In the genomic region with DNA sequence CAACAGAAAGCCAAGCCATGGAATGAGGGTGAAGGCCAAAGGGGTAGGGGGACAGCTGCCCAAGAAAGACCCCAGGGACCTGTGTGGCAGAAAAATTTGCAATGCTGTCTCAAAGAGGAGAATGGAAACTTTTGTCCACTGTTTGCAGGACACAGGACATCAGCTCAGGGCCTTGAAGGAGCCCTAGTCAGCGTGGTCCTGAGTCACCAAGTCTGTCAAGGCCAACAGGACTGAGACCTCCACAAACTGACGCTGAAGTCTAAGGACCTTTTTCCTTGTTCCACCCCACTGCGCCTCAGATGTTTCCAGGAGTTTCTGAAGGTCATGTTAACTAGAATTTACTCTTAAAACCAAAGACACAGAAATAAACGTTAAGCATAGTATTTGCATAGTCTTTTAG, we compare ENCODE assay signal across 34 cellular contexts. TPM values are rescaled to one million over a fixed set of nuclear protein-coding genes. Genes with fewer than 3 reads are reported as not detected.
"Had no signal": no experiment of that assay in that cellular context is flagged by ENCODE, and none has a peak within 500 bp of the region (broad histone marks: within the 10 kb centered on the region; RNA-seq: fewer than 3 reads in every experiment).

No MANE protein-coding gene starts in this region.

- H3K27me3 Mint-ChIP-seq: activated CD4-positive, alpha-beta memory T cell treated with anti-CD3 and anti-CD28 coated beads, Interleukin-2, amount 10 ng/mL, durations not matched to agents 7 days and 5 days; activated CD4-positive, alpha-beta T cell treated with anti-CD3 and anti-CD28 coated beads, Interleukin-2, amount 10 ng/mL, durations not matched to agents 7 days and 5 days; activated naive CD8-positive, alpha-beta T cell treated with anti-CD3 and anti-CD28 coated beads for 36 hours; activated naive CD8-positive, alpha-beta T cell treated with anti-CD3 and anti-CD28 coated beads, Interleukin-2, amount 50 U/mL, for 24 hours; activated T-cell treated with anti-CD3 and anti-CD28 coated beads, Interleukin-2, amount 50 U/mL, for 24 hours; central memory CD8-positive, alpha-beta T cell had no signal

- H3K4me3 ChIP-seq: esophagus squamous epithelium had no signal

- H3K9me3 ChIP-seq: esophagus squamous epithelium had no signal

- H3K27ac Mint-ChIP-seq: activated CD4-positive, alpha-beta memory T cell treated with anti-CD3 and anti-CD28 coated beads, Interleukin-2, amount 10 ng/mL, durations not matched to agents 7 days and 5 days; activated CD4-positive, alpha-beta T cell treated with anti-CD3 and anti-CD28 coated beads, Interleukin-2, amount 10 ng/mL, durations not matched to agents 7 days and 5 days; activated naive CD8-positive, alpha-beta T cell treated with anti-CD3 and anti-CD28 coated beads for 36 hours; activated naive CD8-positive, alpha-beta T cell treated with anti-CD3 and anti-CD28 coated beads, Interleukin-2, amount 50 U/mL, for 24 hours; activated T-cell treated with anti-CD3 and anti-CD28 coated beads, Interleukin-2, amount 50 U/mL, for 24 hours; activated T-cell treated with anti-CD3 and anti-CD28 coated beads, Interleukin-2, amount 50 U/mL, for 72 hours had no signal

- H3K9me3 Mint-ChIP-seq: activated CD4-positive, alpha-beta memory T cell treated with anti-CD3 and anti-CD28 coated beads, Interleukin-2, amount 10 ng/mL, durations not matched to agents 7 days and 5 days; activated CD4-positive, alpha-beta T cell treated with anti-CD3 and anti-CD28 coated beads, Interleukin-2, amount 10 ng/mL, durations not matched to agents 7 days and 5 days; activated naive CD8-positive, alpha-beta T cell treated with anti-CD3 and anti-CD28 coated beads for 36 hours; activated naive CD8-positive, alpha-beta T cell treated with anti-CD3 and anti-CD28 coated beads, Interleukin-2, amount 50 U/mL, for 24 hours; activated T-cell treated with anti-CD3 and anti-CD28 coated beads, Interleukin-2, amount 50 U/mL, for 24 hours; activated T-cell treated with anti-CD3 and anti-CD28 coated beads, Interleukin-2, amount 50 U/mL, for 72 hours; central memory CD8-positive, alpha-beta T cell had no signal

- H3K4me3 Mint-ChIP-seq: activated CD4-positive, alpha-beta memory T cell treated with anti-CD3 and anti-CD28 coated beads, Interleukin-2, amount 10 ng/mL, durations not matched to agents 7 days and 5 days; activated CD4-positive, alpha-beta T cell treated with anti-CD3 and anti-CD28 coated beads, Interleukin-2, amount 10 ng/mL, durations not matched to agents 7 days and 5 days; activated naive CD8-positive, alpha-beta T cell treated with anti-CD3 and anti-CD28 coated beads for 36 hours; activated naive CD8-positive, alpha-beta T cell treated with anti-CD3 and anti-CD28 coated beads, Interleukin-2, amount 50 U/mL, for 24 hours; activated T-cell treated with anti-CD3 and anti-CD28 coated beads, Interleukin-2, amount 50 U/mL, for 24 hours; activated T-cell treated with anti-CD3 and anti-CD28 coated beads, Interleukin-2, amount 50 U/mL, for 72 hours; central memory CD8-positive, alpha-beta T cell had no signal

- H3K27ac ChIP-seq: brain microvascular endothelial cell, epithelial cell of prostate, esophagus squamous epithelium had no signal

- DNase-seq: activated CD4-positive, alpha-beta memory T cell treated with anti-CD3 and anti-CD28 coated beads, Interleukin-2, amount 10 ng/mL, durations not matched to agents 7 days and 5 days; activated CD4-positive, alpha-beta T cell treated with anti-CD3 and anti-CD28 coated beads for 4 hours; activated CD4-positive, alpha-beta T cell treated with anti-CD3 and anti-CD28 coated beads, Interleukin-2, amount 10 ng/mL, durations not matched to agents 7 days and 5 days; activated CD4-positive, alpha-beta T cell treated with anti-CD3 and anti-CD28 coated beads, Interleukin-2, amount 50 U/mL, for 4 hours; activated CD4-positive, CD25-positive, alpha-beta regulatory T cell; activated CD4-positive, CD25-positive, alpha-beta regulatory T cell treated with anti-CD3 and anti-CD28 coated beads, Interleukin-2, amount 50 U/mL, for 72 hours; activated CD8-positive, alpha-beta memory T cell treated with anti-CD3 and anti-CD28 coated beads, Interleukin-2, amount 50 U/mL, for 48 hours; activated gamma-delta T cell; activated naive CD4-positive, alpha-beta T cell; activated naive CD4-positive, alpha-beta T cell treated with anti-CD3 and anti-CD28 coated beads, Interleukin-2, amount 50 U/mL, for 16 hours; activated naive CD8-positive, alpha-beta T cell treated with anti-CD3 and anti-CD28 coated beads for 36 hours; activated naive CD8-positive, alpha-beta T cell treated with anti-CD3 and anti-CD28 coated beads, Interleukin-2, amount 50 U/mL, for 24 hours; activated T-cell treated with anti-CD3 and anti-CD28 coated beads for 4 hours; activated T-cell treated with anti-CD3 and anti-CD28 coated beads, Interleukin-2, amount 50 U/mL, for 72 hours; amniotic stem cell; brain microvascular endothelial cell; cortex of kidney; dermis blood vessel endothelial cell; effector CD4-positive, alpha-beta T cell; esophagus squamous epithelium; head of caudate nucleus; T-helper 1 cell; T-helper 2 cell had no signal

RNA-seq across cellular contexts. Expression of a gene that starts 31.8 kb away (rescaled TPM):
- total RNA-seq: activated CD4-positive, alpha-beta memory T cell treated with anti-CD3 and anti-CD28 coated beads, Interleukin-2, amount 10 ng/mL, durations not matched to agents 7 days and 5 days; activated CD4-positive, alpha-beta T cell treated with anti-CD3 and anti-CD28 coated beads, Interleukin-2, amount 10 ng/mL, durations not matched to agents 7 days and 5 days; activated naive CD8-positive, alpha-beta T cell treated with anti-CD3 and anti-CD28 coated beads for 36 hours; activated T-cell treated with anti-CD3 and anti-CD28 coated beads, Interleukin-2, amount 50 U/mL, for 72 hours; astrocyte; bronchial epithelial cell; cardiac septum; cerebellum; dermis blood vessel endothelial cell; endothelial cell of umbilical vein; esophagus squamous epithelium; fibroblast of lung; fibroblast of villous mesenchyme; frontal cortex had no signal

RNA-seq across cellular contexts. Expression of a gene that starts 44.9 kb away (rescaled TPM):
- total RNA-seq: activated CD4-positive, alpha-beta memory T cell treated with anti-CD3 and anti-CD28 coated beads, Interleukin-2, amount 10 ng/mL, durations not matched to agents 7 days and 5 days; activated CD4-positive, alpha-beta T cell treated with anti-CD3 and anti-CD28 coated beads, Interleukin-2, amount 10 ng/mL, durations not matched to agents 7 days and 5 days; astrocyte; bronchial epithelial cell; cardiac septum; cerebellum; dermis blood vessel endothelial cell; endothelial cell of umbilical vein; esophagus squamous epithelium; fibroblast of lung; fibroblast of villous mesenchyme; frontal cortex had no signal
